1 cellular context compared by ENCODE assay signal in genomic region chr4:174654634-174655033, GRCh38.
TF ChIP-seq lines count a peak whose summit lies in the region.

No MANE protein-coding gene starts in this region.

TF ChIP-seq in K562, 482 proteins besides CTCF, POLR2A, EP300 and RAD21 (continued from another document):
- TF ChIP-seq CHAMP1 (IDR thresholded peaks at IDR 0.05) = peak; percentile 77
- TF ChIP-seq SMAD1 (IDR thresholded peaks at IDR 0.05; ENCODE audit: low read depth, low read length, partially characterized antibody) = no peak
- TF ChIP-seq RCOR1 (IDR thresholded peaks at IDR 0.05; ENCODE audit: borderline replicate concordance in 1 of 2, low read depth in 2 of 2, low read length in 2 of 2) = peak in 1 of 2 experiments; percentile 14; a peak in 1 of 4 replicates
- peak; percentile 69; the same call in 1 of the 2 replicates for TF ChIP-seq TAL1 (IDR thresholded peaks at IDR 0.05)
- no peak for TF ChIP-seq MAFF (IDR thresholded peaks at IDR 0.05; ENCODE audit: low read length)
- TF ChIP-seq CEBPB (tag; IDR thresholded peaks at IDR 0.05) = peak; percentile 89
- TF ChIP-seq ZNF316 (IDR thresholded peaks at IDR 0.05) = no peak
- peak; percentile 47; the same call in 1 of the 2 replicates for TF ChIP-seq HDAC2 (IDR thresholded peaks at IDR 0.05)
- no peak for TF ChIP-seq ZNF175 (CRISPR knock-in tag; IDR thresholded peaks at IDR 0.05; ENCODE audit: low read depth)
- TF ChIP-seq TCF7L2 (IDR thresholded peaks at IDR 0.05; ENCODE audit: low read depth, low read length) = no peak
- no peak for TF ChIP-seq BRD9 (IDR thresholded peaks at IDR 0.05; ENCODE audit: low read depth, partially characterized antibody)
- TF ChIP-seq ZNF217 (CRISPR knock-in tag; IDR thresholded peaks at IDR 0.05) = no peak
- no peak for TF ChIP-seq HDAC8 (tag; IDR thresholded peaks at IDR 0.05)
- TF ChIP-seq JUND (IDR thresholded peaks at IDR 0.05; ENCODE audit: borderline replicate concordance, low read depth, low read length) = no peak
- TF ChIP-seq JUND (tag; IDR thresholded peaks at IDR 0.05; ENCODE audit: borderline replicate concordance, low read depth, low read length) = peak; percentile 37; the same call in 1 of the 3 replicates
- no peak for TF ChIP-seq POLR2B (IDR thresholded peaks at IDR 0.05; ENCODE audit: low read depth, partially characterized antibody)
- TF ChIP-seq SMARCC2 (IDR thresholded peaks at IDR 0.05; ENCODE audit: low read depth) = peak; percentile 21; the same call in 1 of the 2 replicates
- TF ChIP-seq, protein P1, sequence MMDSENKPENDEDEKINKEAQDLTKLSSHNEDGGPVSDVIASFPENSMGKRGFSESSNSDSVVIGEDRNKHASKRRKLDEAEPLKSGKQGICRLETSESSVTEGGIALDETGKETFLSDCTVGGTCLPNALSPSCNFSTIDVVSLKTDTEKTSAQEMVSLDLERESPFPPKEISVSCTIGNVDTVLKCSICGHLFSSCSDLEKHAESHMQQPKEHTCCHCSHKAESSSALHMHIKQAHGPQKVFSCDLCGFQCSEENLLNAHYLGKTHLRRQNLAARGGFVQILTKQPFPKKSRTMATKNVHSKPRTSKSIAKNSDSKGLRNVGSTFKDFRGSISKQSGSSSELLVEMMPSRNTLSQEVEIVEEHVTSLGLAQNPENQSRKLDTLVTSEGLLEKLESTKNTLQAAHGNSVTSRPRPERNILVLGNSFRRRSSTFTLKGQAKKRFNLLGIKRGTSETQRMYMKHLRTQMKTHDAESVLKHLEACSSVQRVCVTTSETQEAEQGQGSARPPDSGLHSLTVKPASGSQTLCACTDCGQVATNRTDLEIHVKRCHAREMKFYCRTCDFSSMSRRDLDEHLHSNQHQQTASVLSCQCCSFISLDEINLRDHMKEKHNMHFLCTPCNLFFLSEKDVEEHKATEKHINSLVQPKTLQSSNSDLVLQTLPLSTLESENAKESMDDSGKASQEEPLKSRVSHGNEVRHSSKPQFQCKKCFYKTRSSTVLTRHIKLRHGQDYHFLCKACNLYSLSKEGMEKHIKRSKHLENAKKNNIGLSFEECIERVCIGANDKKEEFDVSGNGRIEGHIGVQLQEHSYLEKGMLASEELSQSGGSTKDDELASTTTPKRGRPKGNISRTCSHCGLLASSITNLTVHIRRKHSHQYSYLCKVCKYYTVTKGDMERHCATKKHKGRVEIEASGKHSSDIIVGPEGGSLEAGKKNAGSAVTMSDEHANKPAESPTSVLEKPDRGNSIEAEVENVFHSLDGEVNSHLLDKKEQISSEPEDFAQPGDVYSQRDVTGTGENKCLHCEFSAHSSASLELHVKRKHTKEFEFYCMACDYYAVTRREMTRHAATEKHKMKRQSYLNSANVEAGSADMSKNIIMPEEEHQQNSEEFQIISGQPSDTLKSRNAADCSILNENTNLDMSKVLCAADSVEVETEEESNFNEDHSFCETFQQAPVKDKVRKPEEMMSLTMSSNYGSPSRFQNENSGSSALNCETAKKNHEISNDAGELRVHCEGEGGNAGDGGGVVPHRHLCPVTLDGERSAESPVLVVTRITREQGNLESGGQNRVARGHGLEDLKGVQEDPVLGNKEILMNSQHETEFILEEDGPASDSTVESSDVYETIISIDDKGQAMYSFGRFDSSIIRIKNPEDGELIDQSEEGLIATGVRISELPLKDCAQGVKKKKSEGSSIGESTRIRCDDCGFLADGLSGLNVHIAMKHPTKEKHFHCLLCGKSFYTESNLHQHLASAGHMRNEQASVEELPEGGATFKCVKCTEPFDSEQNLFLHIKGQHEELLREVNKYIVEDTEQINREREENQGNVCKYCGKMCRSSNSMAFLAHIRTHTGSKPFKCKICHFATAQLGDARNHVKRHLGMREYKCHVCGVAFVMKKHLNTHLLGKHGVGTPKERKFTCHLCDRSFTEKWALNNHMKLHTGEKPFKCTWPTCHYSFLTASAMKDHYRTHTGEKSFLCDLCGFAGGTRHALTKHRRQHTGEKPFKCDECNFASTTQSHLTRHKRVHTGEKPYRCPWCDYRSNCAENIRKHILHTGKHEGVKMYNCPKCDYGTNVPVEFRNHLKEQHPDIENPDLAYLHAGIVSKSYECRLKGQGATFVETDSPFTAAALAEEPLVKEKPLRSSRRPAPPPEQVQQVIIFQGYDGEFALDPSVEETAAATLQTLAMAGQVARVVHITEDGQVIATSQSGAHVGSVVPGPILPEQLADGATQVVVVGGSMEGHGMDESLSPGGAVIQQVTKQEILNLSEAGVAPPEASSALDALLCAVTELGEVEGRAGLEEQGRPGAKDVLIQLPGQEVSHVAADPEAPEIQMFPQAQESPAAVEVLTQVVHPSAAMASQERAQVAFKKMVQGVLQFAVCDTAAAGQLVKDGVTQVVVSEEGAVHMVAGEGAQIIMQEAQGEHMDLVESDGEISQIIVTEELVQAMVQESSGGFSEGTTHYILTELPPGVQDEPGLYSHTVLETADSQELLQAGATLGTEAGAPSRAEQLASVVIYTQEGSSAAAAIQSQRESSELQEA (IDR thresholded peaks at IDR 0.05; ENCODE audit: low read depth) = no peak
- no peak for TF ChIP-seq FOXK1 (CRISPR knock-in tag; IDR thresholded peaks at IDR 0.05; ENCODE audit: borderline replicate concordance)
- peak in 1 of 2 experiments; percentile 58; a peak in 2 of 4 replicates for TF ChIP-seq HDAC1 (IDR thresholded peaks at IDR 0.05)
- no peak for TF ChIP-seq POLR2H (tag; IDR thresholded peaks at IDR 0.05; ENCODE audit: low read depth)
- no peak for TF ChIP-seq MBD2 (IDR thresholded peaks at IDR 0.05; ENCODE audit: borderline replicate concordance, low read depth)
- no peak for TF ChIP-seq RHOXF2B (CRISPR knock-in tag; conservative IDR thresholded peaks at IDR 0.05)
- no peak for TF ChIP-seq PRMT5 (CRISPR knock-in tag; IDR thresholded peaks at IDR 0.05)
- peak; percentile 45; the same call in 1 of the 2 replicates for TF ChIP-seq ZBTB2 (IDR thresholded peaks at IDR 0.05)
- peak; percentile 78 for TF ChIP-seq CBFA2T2 (conservative IDR thresholded peaks at IDR 0.05)
- peak in 1 of 3 experiments; percentile 33 for TF ChIP-seq YY1 (IDR thresholded peaks at IDR 0.05; ENCODE audit: borderline replicate concordance in 1 of 3, control insufficient read depth in 1 of 3, extremely low read depth in 1 of 3, insufficient read depth in 3 of 3, insufficient read length in 1 of 3, insufficient replicate concordance in 2 of 3, low read depth in 1 of 3, low read length in 2 of 3)
- peak; percentile 63 to 68; a peak in 2 of 4 replicates for TF ChIP-seq TRIM24 (IDR thresholded peaks at IDR 0.05)
- TF ChIP-seq SAFB2 (IDR thresholded peaks at IDR 0.05; ENCODE audit: borderline replicate concordance, low read depth, low read length, severe bottlenecking) = no peak
- no peak for TF ChIP-seq TEAD2 (tag; IDR thresholded peaks at IDR 0.05)
- TF ChIP-seq, protein P2, sequence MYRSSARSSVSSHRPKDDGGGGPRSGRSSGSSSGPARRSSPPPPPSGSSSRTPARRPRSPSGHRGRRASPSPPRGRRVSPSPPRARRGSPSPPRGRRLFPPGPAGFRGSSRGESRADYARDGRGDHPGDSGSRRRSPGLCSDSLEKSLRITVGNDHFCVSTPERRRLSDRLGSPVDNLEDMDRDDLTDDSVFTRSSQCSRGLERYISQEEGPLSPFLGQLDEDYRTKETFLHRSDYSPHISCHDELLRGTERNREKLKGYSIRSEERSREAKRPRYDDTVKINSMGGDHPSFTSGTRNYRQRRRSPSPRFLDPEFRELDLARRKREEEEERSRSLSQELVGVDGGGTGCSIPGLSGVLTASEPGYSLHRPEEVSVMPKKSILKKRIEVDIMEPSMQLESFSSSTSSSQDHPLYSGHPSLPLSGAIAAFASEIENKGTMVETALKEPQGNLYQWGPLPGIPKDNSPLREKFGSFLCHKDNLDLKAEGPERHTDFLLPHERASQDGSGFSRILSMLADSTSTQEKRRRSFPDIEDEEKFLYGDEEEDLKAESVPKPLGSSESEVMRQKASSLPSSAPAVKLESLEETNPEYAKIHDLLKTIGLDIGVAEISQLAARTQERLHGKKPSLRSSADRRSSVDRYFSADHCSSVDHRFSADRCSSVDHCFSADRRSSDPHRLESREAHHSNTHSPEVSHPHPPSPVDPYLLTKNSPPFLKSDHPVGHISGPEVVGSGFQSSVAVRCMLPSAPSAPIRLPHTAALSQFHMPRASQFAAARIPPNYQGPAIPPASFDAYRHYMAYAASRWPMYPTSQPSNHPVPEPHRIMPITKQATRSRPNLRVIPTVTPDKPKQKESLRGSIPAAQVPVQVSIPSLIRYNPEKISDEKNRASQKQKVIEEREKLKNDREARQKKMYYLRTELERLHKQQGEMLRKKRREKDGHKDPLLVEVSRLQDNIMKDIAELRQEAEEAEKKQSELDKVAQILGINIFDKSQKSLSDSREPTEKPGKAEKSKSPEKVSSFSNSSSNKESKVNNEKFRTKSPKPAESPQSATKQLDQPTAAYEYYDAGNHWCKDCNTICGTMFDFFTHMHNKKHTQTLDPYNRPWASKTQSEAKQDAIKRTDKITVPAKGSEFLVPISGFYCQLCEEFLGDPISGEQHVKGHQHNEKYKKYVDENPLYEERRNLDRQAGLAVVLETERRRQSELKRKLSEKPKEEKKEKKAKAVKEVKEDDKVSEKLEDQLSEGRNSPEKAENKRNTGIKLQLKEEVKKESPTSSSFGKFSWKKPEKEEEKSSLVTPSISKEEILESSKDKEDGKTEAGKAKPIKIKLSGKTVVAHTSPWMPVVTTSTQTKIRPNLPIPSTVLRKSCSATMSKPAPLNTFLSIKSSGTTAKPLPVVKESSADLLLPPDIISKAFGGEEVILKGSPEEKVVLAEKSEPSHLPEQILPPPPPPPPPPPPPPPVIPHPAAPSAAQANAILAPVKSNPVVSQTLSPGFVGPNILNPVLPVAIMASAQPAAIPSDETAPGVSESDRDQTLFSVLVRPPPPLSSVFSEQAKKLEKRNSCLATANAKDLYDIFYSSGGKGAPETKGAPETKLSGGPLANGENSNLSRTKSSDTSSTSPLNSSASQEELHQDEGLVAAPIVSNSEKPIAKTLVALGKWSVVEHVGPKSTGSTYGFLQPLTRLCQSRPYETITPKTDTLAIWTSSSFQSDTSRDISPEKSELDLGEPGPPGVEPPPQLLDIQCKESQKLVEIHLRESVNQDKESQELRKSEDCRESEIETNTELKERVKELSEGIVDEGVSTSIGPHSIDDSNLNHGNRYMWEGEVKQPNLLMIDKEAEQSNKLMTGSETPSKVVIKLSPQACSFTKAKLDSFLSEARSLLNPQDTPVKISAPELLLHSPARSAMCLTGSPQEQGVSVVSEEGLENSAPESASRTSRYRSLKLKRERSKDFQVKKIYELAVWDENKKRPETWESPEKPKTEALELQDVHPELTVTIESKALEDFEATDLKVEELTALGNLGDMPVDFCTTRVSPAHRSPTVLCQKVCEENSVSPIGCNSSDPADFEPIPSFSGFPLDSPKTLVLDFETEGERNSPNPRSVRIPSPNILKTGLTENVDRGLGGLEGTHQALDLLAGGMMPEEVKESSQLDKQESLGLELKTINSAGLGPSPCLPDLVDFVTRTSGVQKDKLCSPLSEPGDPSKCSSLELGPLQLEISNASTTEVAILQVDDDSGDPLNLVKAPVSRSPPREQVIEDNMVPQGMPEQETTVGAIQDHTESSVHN (IDR thresholded peaks at IDR 0.05; ENCODE audit: borderline replicate concordance in 1 of 2, low read depth in 1 of 2) = no peak
- no peak for TF ChIP-seq NR2F6 (CRISPR knock-in tag; IDR thresholded peaks at IDR 0.05)
- no peak for TF ChIP-seq DNMT1 (IDR thresholded peaks at IDR 0.05)
- peak; percentile 83 for TF ChIP-seq DPF2 (IDR thresholded peaks at IDR 0.05)
- TF ChIP-seq ZNF311 (CRISPR knock-in tag; IDR thresholded peaks at IDR 0.05) = no peak
- TF ChIP-seq CSDE1 (IDR thresholded peaks at IDR 0.05) = no peak
- TF ChIP-seq, protein P3, sequence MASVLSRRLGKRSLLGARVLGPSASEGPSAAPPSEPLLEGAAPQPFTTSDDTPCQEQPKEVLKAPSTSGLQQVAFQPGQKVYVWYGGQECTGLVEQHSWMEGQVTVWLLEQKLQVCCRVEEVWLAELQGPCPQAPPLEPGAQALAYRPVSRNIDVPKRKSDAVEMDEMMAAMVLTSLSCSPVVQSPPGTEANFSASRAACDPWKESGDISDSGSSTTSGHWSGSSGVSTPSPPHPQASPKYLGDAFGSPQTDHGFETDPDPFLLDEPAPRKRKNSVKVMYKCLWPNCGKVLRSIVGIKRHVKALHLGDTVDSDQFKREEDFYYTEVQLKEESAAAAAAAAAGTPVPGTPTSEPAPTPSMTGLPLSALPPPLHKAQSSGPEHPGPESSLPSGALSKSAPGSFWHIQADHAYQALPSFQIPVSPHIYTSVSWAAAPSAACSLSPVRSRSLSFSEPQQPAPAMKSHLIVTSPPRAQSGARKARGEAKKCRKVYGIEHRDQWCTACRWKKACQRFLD (CRISPR knock-in tag; IDR thresholded peaks at IDR 0.05) = no peak
